Comparison of ENCODE assay signal across 1 cellular context in the genomic region with DNA sequence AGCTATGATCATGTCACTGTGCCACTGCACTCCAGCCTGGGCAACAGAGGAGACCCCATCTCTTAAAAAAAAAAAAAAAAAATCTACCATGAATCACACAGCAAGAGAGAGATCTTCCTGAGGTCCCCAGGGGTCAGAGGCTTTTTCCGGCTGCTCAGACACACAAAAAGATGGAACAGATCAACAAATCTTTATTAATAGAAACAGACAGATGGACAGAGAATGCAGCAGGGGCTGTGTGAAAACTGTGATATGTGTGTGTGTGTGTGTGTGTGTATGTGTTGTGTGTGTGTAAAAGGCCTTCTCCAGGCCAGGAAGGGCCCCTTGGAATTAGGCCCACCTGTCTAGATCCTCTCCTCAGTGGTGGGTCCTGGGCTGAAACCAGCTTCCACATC.
TF ChIP-seq lines count a peak whose summit lies in the region.

No MANE protein-coding gene starts in this region.

TF ChIP-seq in WTC11, 78 proteins besides CTCF, POLR2A, EP300 and RAD21:
- no peak for TF ChIP-seq TEAD4 (CRISPR knock-in tag; IDR thresholded peaks at IDR 0.05)
- TF ChIP-seq, protein P1, sequence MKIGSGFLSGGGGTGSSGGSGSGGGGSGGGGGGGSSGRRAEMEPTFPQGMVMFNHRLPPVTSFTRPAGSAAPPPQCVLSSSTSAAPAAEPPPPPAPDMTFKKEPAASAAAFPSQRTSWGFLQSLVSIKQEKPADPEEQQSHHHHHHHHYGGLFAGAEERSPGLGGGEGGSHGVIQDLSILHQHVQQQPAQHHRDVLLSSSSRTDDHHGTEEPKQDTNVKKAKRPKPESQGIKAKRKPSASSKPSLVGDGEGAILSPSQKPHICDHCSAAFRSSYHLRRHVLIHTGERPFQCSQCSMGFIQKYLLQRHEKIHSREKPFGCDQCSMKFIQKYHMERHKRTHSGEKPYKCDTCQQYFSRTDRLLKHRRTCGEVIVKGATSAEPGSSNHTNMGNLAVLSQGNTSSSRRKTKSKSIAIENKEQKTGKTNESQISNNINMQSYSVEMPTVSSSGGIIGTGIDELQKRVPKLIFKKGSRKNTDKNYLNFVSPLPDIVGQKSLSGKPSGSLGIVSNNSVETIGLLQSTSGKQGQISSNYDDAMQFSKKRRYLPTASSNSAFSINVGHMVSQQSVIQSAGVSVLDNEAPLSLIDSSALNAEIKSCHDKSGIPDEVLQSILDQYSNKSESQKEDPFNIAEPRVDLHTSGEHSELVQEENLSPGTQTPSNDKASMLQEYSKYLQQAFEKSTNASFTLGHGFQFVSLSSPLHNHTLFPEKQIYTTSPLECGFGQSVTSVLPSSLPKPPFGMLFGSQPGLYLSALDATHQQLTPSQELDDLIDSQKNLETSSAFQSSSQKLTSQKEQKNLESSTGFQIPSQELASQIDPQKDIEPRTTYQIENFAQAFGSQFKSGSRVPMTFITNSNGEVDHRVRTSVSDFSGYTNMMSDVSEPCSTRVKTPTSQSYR (CRISPR knock-in tag; IDR thresholded peaks at IDR 0.05): no peak
- TF ChIP-seq, protein P2, sequence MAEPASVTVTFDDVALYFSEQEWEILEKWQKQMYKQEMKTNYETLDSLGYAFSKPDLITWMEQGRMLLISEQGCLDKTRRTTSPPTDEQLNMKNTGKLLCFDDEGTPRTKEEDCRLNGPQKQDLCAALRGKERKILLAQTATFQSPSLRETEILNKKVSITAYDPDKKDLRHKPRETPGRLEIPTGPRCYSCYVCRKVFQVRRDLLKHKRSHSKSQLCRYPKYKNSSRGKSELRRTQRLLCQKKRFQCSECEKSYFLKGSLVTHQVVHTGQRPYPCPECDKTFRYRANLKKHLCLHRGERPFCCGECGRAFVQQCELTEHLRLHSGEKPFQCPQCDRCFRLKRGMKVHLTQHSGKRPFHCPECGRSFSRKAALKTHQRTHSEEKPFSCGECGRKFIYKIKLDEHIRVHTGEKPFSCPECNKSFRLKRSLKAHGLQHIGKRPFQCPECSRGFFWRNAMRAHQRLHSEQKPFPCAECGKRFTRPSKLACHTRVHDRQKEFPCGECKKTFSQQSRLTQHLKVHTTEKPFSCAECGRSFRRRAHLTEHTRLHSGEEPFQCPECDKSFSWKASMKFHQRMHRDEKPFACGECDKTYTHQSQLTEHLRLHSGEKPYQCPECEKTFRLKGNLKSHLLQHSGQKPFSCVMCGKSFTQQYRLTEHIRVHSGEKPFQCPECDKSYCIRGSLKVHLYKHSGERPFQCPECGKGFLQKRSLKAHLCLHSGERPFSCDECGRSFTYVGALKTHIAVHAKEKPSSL (CRISPR knock-in tag; conservative IDR thresholded peaks at IDR 0.05): no peak
- TF ChIP-seq, protein P3, sequence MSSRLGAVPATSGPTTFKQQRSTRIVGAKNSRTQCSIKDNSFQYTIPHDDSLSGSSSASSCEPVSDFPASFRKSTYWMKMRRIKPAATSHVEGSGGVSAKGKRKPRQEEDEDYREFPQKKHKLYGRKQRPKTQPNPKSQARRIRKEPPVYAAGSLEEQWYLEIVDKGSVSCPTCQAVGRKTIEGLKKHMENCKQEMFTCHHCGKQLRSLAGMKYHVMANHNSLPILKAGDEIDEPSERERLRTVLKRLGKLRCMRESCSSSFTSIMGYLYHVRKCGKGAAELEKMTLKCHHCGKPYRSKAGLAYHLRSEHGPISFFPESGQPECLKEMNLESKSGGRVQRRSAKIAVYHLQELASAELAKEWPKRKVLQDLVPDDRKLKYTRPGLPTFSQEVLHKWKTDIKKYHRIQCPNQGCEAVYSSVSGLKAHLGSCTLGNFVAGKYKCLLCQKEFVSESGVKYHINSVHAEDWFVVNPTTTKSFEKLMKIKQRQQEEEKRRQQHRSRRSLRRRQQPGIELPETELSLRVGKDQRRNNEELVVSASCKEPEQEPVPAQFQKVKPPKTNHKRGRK (CRISPR knock-in tag; IDR thresholded peaks at IDR 0.05; ENCODE audit: borderline replicate concordance): no peak
